ENCODE assay signal across 2 cellular contexts in the genomic region with DNA sequence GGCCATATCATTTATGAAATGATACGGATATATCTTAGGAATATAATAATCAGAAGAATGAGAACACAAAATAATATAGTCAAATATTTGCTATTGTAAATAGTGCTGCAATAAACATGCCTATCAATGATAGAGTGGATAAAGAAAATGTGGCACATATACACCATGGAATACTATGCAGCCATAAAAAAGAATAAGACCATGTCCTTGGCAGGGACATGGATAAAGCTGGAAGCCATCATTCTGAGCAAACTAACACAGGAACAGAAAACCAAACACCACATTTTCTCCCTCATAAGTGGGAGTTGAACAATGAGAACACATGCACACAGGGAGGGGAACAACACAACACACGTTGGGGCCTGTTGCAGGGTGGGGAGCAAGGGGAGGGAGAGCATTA. TPM values are rescaled to one million over a fixed set of nuclear protein-coding genes. Genes with fewer than 3 reads are reported as not detected.
"Had no signal": no experiment of that assay in that cellular context is flagged by ENCODE, and none has a peak within 500 bp of the region (broad histone marks: within the 10 kb centered on the region; RNA-seq: fewer than 3 reads in every experiment).

No MANE protein-coding gene starts in this region.

RNA-seq across cellular contexts. Expression of a gene that starts 28.6 kb away (rescaled TPM):
- total RNA-seq: lung microvascular endothelial cell, mesenteric fat pad had no signal
